Comparison of ENCODE assay signal across 21 cellular contexts in genomic region chr11:95780544-95780943, GRCh38.
"Had no signal": no experiment of that assay in that cellular context is flagged by ENCODE, and none has a peak within 500 bp of the region (broad histone marks: within the 10 kb centered on the region; RNA-seq: fewer than 3 reads in every experiment).

No MANE protein-coding gene starts in this region.

- H3K27me3 ChIP-seq: cardiac muscle cell, esophagus squamous epithelium, neutrophil, pancreas, right lobe of liver, suprapubic skin, transverse colon had no signal

- H3K27me3 Mint-ChIP-seq: activated naive CD8-positive, alpha-beta T cell treated with anti-CD3 and anti-CD28 coated beads for 36 hours; stimulated activated naive CD8-positive, alpha-beta T cell treated with anti-CD3 and anti-CD28 coated beads, Interleukin-15, amount 100 ng/mL, for 72 hours had no signal

- H3K9me3 Mint-ChIP-seq: activated naive CD8-positive, alpha-beta T cell treated with anti-CD3 and anti-CD28 coated beads for 36 hours; natural killer cell; stimulated activated naive CD8-positive, alpha-beta T cell treated with anti-CD3 and anti-CD28 coated beads, Interleukin-15, amount 100 ng/mL, for 72 hours had no signal

- DNase-seq: activated CD4-positive, alpha-beta T cell treated with anti-CD3 and anti-CD28 coated beads, Interleukin-2, amount 50 U/mL, for 4 hours; activated naive CD4-positive, alpha-beta T cell; activated naive CD8-positive, alpha-beta T cell treated with anti-CD3 and anti-CD28 coated beads for 36 hours; amygdala; dermis blood vessel endothelial cell; effector memory CD4-positive, alpha-beta T cell; esophagus squamous epithelium; hippocampal formation; left cardiac atrium; natural killer cell; pancreas; right lobe of liver; small intestine; stimulated activated CD4-positive, alpha-beta T cell treated with anti-CD3 and anti-CD28 coated beads, Interleukin-15, amount 100 ng/mL, for 24 hours; stimulated activated CD4-positive, alpha-beta T cell treated with anti-CD3 and anti-CD28 coated beads, Interleukin-2, amount 100 ng/mL, for 48 hours; stimulated activated naive CD8-positive, alpha-beta T cell treated with anti-CD3 and anti-CD28 coated beads, Interleukin-15, amount 100 ng/mL, for 72 hours; transverse colon; WERI-Rb-1 had no signal

- H3K9me3 ChIP-seq: esophagus squamous epithelium, neutrophil, pancreas, right lobe of liver, suprapubic skin, transverse colon had no signal

- H3K4me3 Mint-ChIP-seq: activated naive CD8-positive, alpha-beta T cell treated with anti-CD3 and anti-CD28 coated beads for 36 hours; natural killer cell; stimulated activated naive CD8-positive, alpha-beta T cell treated with anti-CD3 and anti-CD28 coated beads, Interleukin-15, amount 100 ng/mL, for 72 hours had no signal

- H3K27ac Mint-ChIP-seq: activated naive CD8-positive, alpha-beta T cell treated with anti-CD3 and anti-CD28 coated beads for 36 hours had no signal

- H3K4me3 ChIP-seq: cardiac muscle cell, esophagus squamous epithelium, pancreas, right lobe of liver, suprapubic skin, transverse colon had no signal

- H3K4me1 ChIP-seq: esophagus squamous epithelium, pancreas, right lobe of liver, suprapubic skin, transverse colon had no signal

- ATAC-seq: left cardiac atrium; natural killer cell; pancreas; right lobe of liver; stimulated activated naive CD8-positive, alpha-beta T cell treated with anti-CD3 and anti-CD28 coated beads, Interleukin-15, amount 100 ng/mL, for 72 hours had no signal
